Comparison of ENCODE assay signal across 17 cellular contexts in the genomic region with DNA sequence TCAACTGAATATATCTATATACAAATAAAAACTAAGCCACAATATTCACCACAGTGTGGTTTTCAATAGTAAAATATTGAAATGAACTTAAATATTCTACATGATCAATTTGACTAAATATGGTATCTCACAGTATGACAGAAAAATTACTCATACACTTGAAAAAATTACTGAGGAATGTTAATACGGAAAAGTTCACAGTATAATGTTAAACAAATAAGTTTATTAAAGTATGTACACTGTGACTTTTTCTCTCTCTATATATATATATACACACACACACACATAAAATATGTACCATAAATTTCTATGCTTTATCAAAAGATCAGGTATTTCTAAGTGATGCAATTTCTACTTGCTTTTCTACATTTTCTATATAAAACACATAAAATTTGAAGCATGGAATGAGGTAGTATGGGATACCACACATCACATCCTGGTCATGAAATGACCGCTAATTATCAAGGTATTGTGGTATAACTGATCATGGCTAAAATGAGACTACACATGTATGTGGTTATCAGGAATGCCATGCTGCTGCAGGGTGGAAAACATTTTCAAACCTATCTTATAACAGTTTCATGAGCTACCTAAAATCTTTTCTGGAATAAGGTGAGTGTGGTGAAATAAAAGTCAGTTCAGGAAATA.
DNase-seq lines count a peak whose midpoint lies in the region; ATAC-seq, FAIRE-seq and TF ChIP-seq lines count a peak whose summit lies in the region.
"Had no signal": no experiment of that assay in that cellular context is flagged by ENCODE, and none has a peak within 500 bp of the region (broad histone marks: within the 10 kb centered on the region; RNA-seq: fewer than 3 reads in every experiment).

No MANE protein-coding gene starts in this region.

- no peak overlapping the region for H3K18ac ChIP-seq in trophoblast cell (ENCODE audit: low read length)

- no peak overlapping the region for H3K4ac ChIP-seq in trophoblast cell (ENCODE audit: low read depth, low read length)

- WGBS in trophoblast cell (ENCODE audit: extremely low coverage, insufficient coverage, insufficient read length) = no CpG with 5 or more reads among the region's 2 CpGs

- H3K9ac ChIP-seq in PC-3 (ENCODE audit: low read length) (no peak overlapping the region), trophoblast cell (ENCODE audit: low read length) (no peak overlapping the region)
- H3K9ac ChIP-seq: KMS-11 had no signal

- H3K23ac ChIP-seq in trophoblast cell (ENCODE audit: low read length) = no peak overlapping the region

- no peak for TF ChIP-seq CTCF in PC-3 (conservative IDR thresholded peaks at IDR 0.05; ENCODE audit: low read depth, low read length)

- no peaks in the 10 kb centered on the region for H4K20me1 ChIP-seq in PC-3 (ENCODE audit: low read length)

- H3K36me3 ChIP-seq in PC-3 (ENCODE audit: low read depth, low read length) (no peaks in the 10 kb centered on the region), trophoblast cell (ENCODE audit: control insufficient read depth in 1 of 2, insufficient read depth in 2 of 2, low read length in 2 of 2) (no peaks in the 10 kb centered on the region)

- no peak overlapping the region for H4K91ac ChIP-seq in trophoblast cell (ENCODE audit: low read depth, low read length)

- intact Hi-C loops in PC-3 (cut with micrococcal nuclease) = no loop called here
- intact Hi-C loops in head of caudate nucleus (cut with DNase I) = no loop called here

- H3K9me3 ChIP-seq in PC-3 (ENCODE audit: low read length) (no peaks in the 10 kb centered on the region), trophoblast cell (ENCODE audit: insufficient read depth, low read depth, low read length) (no peaks in the 10 kb centered on the region)
- H3K9me3 ChIP-seq: SJSA1 had no signal

- H2BK120ac ChIP-seq in trophoblast cell (ENCODE audit: insufficient read depth, low read length, poor library complexity) = no peak overlapping the region

- H3F3A ChIP-seq in PC-3 (ENCODE audit: low read length, unreplicated experiment) = no peaks in the 10 kb centered on the region

- H4K12ac ChIP-seq in trophoblast cell (ENCODE audit: low read depth, low read length) = no peak overlapping the region

- no peaks in the 10 kb centered on the region for H3K9me2 ChIP-seq in PC-3 (replicated peaks; ENCODE audit: low read length)

- H2AK5ac ChIP-seq in trophoblast cell (ENCODE audit: low read length) = no peak overlapping the region

- H2BK12ac ChIP-seq in trophoblast cell (ENCODE audit: low read length) = no peak overlapping the region

- peak overlapping the region; percentile 9; the same call in 1 of the 2 replicates for H3K4me2 ChIP-seq in PC-3 (ENCODE audit: low read length)
- no peak overlapping the region for H3K4me2 ChIP-seq in trophoblast cell (ENCODE audit: low read length)
- H3K4me2 ChIP-seq: KMS-11 had no signal

- H3K27ac ChIP-seq in PC-3 (ENCODE audit: low read length) = peak overlapping the region; percentile 1; the same call in 1 of the 2 replicates
- no peak overlapping the region for H3K27ac ChIP-seq in trophoblast cell (ENCODE audit: low read depth, low read length)
- no peak overlapping the region for H3K27ac ChIP-seq in caudate nucleus (ENCODE audit: low read depth, low read length)
- H3K27ac ChIP-seq: KMS-11, SJSA1 had no signal

- peak; percentile 84 for ATAC-seq in PC-3
- ATAC-seq: Panc1 had no signal

- H3K4me1 ChIP-seq in PC-3 (ENCODE audit: insufficient read depth, low read length) (peaks cover 26% of the 10 kb centered on the region), trophoblast cell (ENCODE audit: control insufficient read depth in 1 of 2, insufficient read depth in 2 of 2, low read length in 2 of 2) (no peaks in the 10 kb centered on the region)
- H3K4me1 ChIP-seq: SJSA1 had no signal

- no peak overlapping the region for H2BK5ac ChIP-seq in trophoblast cell (ENCODE audit: low read depth, low read length, poor library complexity)

- CTCF ChIA-PET in PC-3 (lab: Charles Lee) = no interaction called here

- no peaks in the 10 kb centered on the region for H3K27me3 ChIP-seq in PC-3 (ENCODE audit: low read length)
- no peaks in the 10 kb centered on the region for H3K27me3 ChIP-seq in trophoblast cell (ENCODE audit: insufficient read depth, low read length)
- H3K27me3 ChIP-seq: SJSA1 had no signal

- POLR2A ChIA-PET in PC-3 (lab: Charles Lee; ENCODE audit: unreplicated experiment) = interaction anchor here (0.6 kb wide), 1 partner anchor 91 kb away, joined by 3 read pairs; no protein-coding TSS in a partner anchor

- H4K8ac ChIP-seq in trophoblast cell (ENCODE audit: low read depth, low read length) = no peak overlapping the region

- H3K79me2 ChIP-seq in PC-3 (ENCODE audit: low read length) (peaks cover 12% of the 10 kb centered on the region; the same call in 1 of the 2 replicates), trophoblast cell (ENCODE audit: control insufficient read depth, insufficient read depth, low read length, poor library complexity) (no peaks in the 10 kb centered on the region)

- H3K4me3 ChIP-seq in PC-3 (ENCODE audit: low read length) (no peak overlapping the region), trophoblast cell (ENCODE audit: low read depth, low read length) (no peak overlapping the region)
- H3K4me3 ChIP-seq: SJSA1 had no signal

- H2AFZ ChIP-seq in PC-3 (ENCODE audit: low read length) (no peak overlapping the region), trophoblast cell (ENCODE audit: insufficient read depth, low read length, poor library complexity) (no peak overlapping the region)

- peak; percentile 24 for FAIRE-seq in colon (lab: Jason Lieb, UNC)
- FAIRE-seq: GM12891 had no signal

- BruUV-seq in PC-3 (replicated peaks; lab: Mats Ljungman, UMichigan) = no TSS peak

- DNase-seq in ELR (ENCODE audit: low read depth) (peak; percentile 26), PC-3 (peak; percentile 59), trophoblast cell (peak; percentile 1 to 75), head of caudate nucleus (no peak), amygdala (lab: John Stamatoyannopoulos, UW) (no peak), caudate nucleus (lab: John Stamatoyannopoulos, UW) (no peak)
- no peak for DNase-seq in effector CD4-positive, alpha-beta T cell
- DNase-seq: DND-41, GOT3, MV-4-11, NCI-H1694 treated with DMSO at 0.1 percent for 48 hours, NCI-H524 treated with DMSO at 0.1 percent for 48 hours had no signal

- no peak overlapping the region for H3K14ac ChIP-seq in trophoblast cell (ENCODE audit: low read length)

- H3K79me1 ChIP-seq in trophoblast cell (ENCODE audit: low read length) = no peaks in the 10 kb centered on the region

Comparison
In these comparisons a context has a peak if more than half of its experiments do, and no peak if none do; other contexts are left out.
1. DNase-seq: peak in ELR (single experiment), PC-3 (single experiment) and trophoblast cell (2 of 2); none in effector CD4-positive, alpha-beta T cell (single experiment), head of caudate nucleus (0 of 42), amygdala (0 of 56) and caudate nucleus (0 of 61).